Comparison of ENCODE assay signal across 9 cellular contexts in the genomic region with DNA sequence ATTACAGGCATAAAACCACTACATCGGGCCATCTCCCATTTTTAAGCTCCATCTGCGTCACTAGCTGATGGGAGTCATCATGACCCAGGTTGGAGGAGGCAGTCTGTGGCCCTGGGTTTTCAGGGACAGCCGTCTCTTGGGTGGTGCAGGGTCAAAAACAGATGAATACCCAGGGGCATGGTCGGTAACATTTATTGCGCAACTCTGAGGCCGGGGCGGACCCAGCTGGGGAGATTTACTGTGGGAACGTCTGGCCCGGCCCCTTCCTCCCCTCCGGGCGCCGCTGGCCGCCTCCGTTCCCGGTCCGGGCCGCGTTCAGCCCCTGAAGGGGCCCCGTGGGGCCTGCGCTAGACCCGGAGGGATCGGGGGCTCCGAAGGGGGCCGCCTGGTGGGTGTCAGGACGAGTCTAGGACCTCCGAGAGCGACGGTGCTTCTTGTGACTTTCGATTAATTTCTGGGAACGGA. TPM values are rescaled to one million over a fixed set of nuclear protein-coding genes. Genes with fewer than 3 reads are reported as not detected.
DNase-seq lines count a peak whose midpoint lies in the region; ATAC-seq and TF ChIP-seq lines count a peak whose summit lies in the region.
"Had no signal": no experiment of that assay in that cellular context is flagged by ENCODE, and none has a peak within 500 bp of the region (broad histone marks: within the 10 kb centered on the region; RNA-seq: fewer than 3 reads in every experiment).

No MANE protein-coding gene starts in this region.

- H3K9me3 ChIP-seq in right cardiac atrium (ENCODE audit: control insufficient read depth, low read length) (no peaks in the 10 kb centered on the region), thyroid gland (no peaks in the 10 kb centered on the region)
- H3K9me3 ChIP-seq: Caco-2 had no signal

- no peak for TF ChIP-seq POLR2A in thyroid gland (IDR thresholded peaks at IDR 0.05)

- no peaks in the 10 kb centered on the region for H3K36me3 ChIP-seq in thyroid gland

- intact Hi-C loops in activated CD4-positive, alpha-beta T cell treated with anti-CD3 and anti-CD28 coated beads, Interleukin-2, amount 10 ng/mL, durations not matched to agents 24 days and 14 days (cut with micrococcal nuclease): loop anchor here (2.0 to 5.0 kb wide), 2 partner anchors 38 to 62 kb away; a partner anchor contains a TSS
- intact Hi-C loops in right cardiac atrium (cut with DNase I): no loop called here
- intact Hi-C loops in thyroid gland (cut with DNase I): no loop called here

- no peak overlapping the region for H3K27ac Mint-ChIP-seq in activated CD4-positive, alpha-beta T cell treated with anti-CD3 and anti-CD28 coated beads, Interleukin-2, amount 10 ng/mL, durations not matched to agents 24 days and 14 days

- H3K4me1 Mint-ChIP-seq in activated CD4-positive, alpha-beta T cell treated with anti-CD3 and anti-CD28 coated beads, Interleukin-2, amount 10 ng/mL, durations not matched to agents 24 days and 14 days: peaks cover 33% of the 10 kb centered on the region

- H3K9me3 Mint-ChIP-seq in activated CD4-positive, alpha-beta T cell treated with anti-CD3 and anti-CD28 coated beads, Interleukin-2, amount 10 ng/mL, durations not matched to agents 24 days and 14 days: no peaks in the 10 kb centered on the region

- TF ChIP-seq CTCF in thyroid gland (IDR thresholded peaks at IDR 0.05): no peak

- H3K27me3 ChIP-seq in right cardiac atrium (ENCODE audit: control insufficient read depth, insufficient read depth) (no peaks in the 10 kb centered on the region), thyroid gland (no peaks in the 10 kb centered on the region)

- peak overlapping the region; percentile 44 for H3K4me3 Mint-ChIP-seq in activated CD4-positive, alpha-beta T cell treated with anti-CD3 and anti-CD28 coated beads, Interleukin-2, amount 10 ng/mL, durations not matched to agents 24 days and 14 days

- H3K4me3 ChIP-seq in right cardiac atrium (ENCODE audit: low read length) (peak overlapping the region; percentile 41), thyroid gland (replicated peaks in 1 of 3) (peak overlapping the region in 1 of 3 donors; percentile 20)

- peak; percentile 60 to 66 for ATAC-seq in right cardiac atrium

- WGBS in right cardiac atrium: 3% methylated on average over 30 of the region's 30 CpGs
- WGBS in thyroid gland, 2 donors: 7 to 21% methylated on average over 12 to 18 of the region's 30 CpGs

- H3K36me3 Mint-ChIP-seq in activated CD4-positive, alpha-beta T cell treated with anti-CD3 and anti-CD28 coated beads, Interleukin-2, amount 10 ng/mL, durations not matched to agents 24 days and 14 days (ENCODE audit: low read depth): no peaks in the 10 kb centered on the region

- DNase-seq in activated CD4-positive, alpha-beta T cell treated with anti-CD3 and anti-CD28 coated beads, Interleukin-2, amount 10 ng/mL, durations not matched to agents 24 days and 14 days: no peak
- DNase-seq in activated CD4-positive, alpha-beta T cell treated with anti-CD3 and anti-CD28 coated beads, Interleukin-2, amount 50 U/mL, for 48 hours: no peak
- DNase-seq in right cardiac atrium (peak; percentile 80 to 93 (median 91)), thyroid gland (peak; percentile 42 to 52), UCSD-AML1 (lab: John Stamatoyannopoulos, UW; ENCODE audit: unreplicated experiment) (no peak), Kasumi-1 (lab: John Stamatoyannopoulos, UW) (no peak)
- DNase-seq: Caco-2, NCI-H2081 had no signal

- H3K27me3 Mint-ChIP-seq in activated CD4-positive, alpha-beta T cell treated with anti-CD3 and anti-CD28 coated beads, Interleukin-2, amount 10 ng/mL, durations not matched to agents 24 days and 14 days: peaks cover 73% of the 10 kb centered on the region

- H3K4me1 ChIP-seq in right cardiac atrium (ENCODE audit: control insufficient read depth, insufficient read depth, low read length) (no peaks in the 10 kb centered on the region), thyroid gland (peaks cover 6 to 53% of the 10 kb centered on the region in 2 donors)
- H3K4me1 ChIP-seq: Caco-2 had no signal

- H3K27ac ChIP-seq in right cardiac atrium (ENCODE audit: low read length) (peak overlapping the region; percentile 43), thyroid gland (peak overlapping the region; percentile 2 to 91 (median 56))
- H3K27ac ChIP-seq: epithelial cell of prostate had no signal

RNA-seq across cellular contexts. Expression of a gene that starts 1.3 kb away (rescaled TPM):
- not detected in 2 replicates for total RNA-seq in activated CD4-positive, alpha-beta T cell treated with anti-CD3 and anti-CD28 coated beads, Interleukin-2, amount 10 ng/mL, durations not matched to agents 24 days and 14 days
- total RNA-seq in right cardiac atrium (10 to 100 TPM; 14.0 to 25.2 (median 14.5) TPM), thyroid gland (100 to 1,000 TPM in 2 of 4 donors, 10 to 100 TPM in 2; 63.4 to 136 (median 101) TPM)
- 16.1 TPM for polyA plus RNA-seq in right cardiac atrium

RNA-seq across cellular contexts. Expression of a gene that starts 14.5 kb away (rescaled TPM):
- 0.12 and 0.24 TPM in 2 replicates for total RNA-seq in activated CD4-positive, alpha-beta T cell treated with anti-CD3 and anti-CD28 coated beads, Interleukin-2, amount 10 ng/mL, durations not matched to agents 24 days and 14 days
- total RNA-seq in right cardiac atrium (1 to 10 TPM; 1.0 to 1.2 (median 1.0) TPM), thyroid gland (1 to 10 TPM in 3 of 4 donors, under 1 TPM in 1; 0.96 to 6.8 (median 3.8) TPM)
- 1.1 TPM for polyA plus RNA-seq in right cardiac atrium
- total RNA-seq: Caco-2 had no signal

RNA-seq across cellular contexts. Expression of a gene that starts 15.0 kb away (rescaled TPM):
- total RNA-seq in activated CD4-positive, alpha-beta T cell treated with anti-CD3 and anti-CD28 coated beads, Interleukin-2, amount 10 ng/mL, durations not matched to agents 24 days and 14 days: 288 TPM in 2 replicates
- total RNA-seq in right cardiac atrium (100 to 1,000 TPM; 125 to 158 (median 137) TPM), thyroid gland (100 to 1,000 TPM; 142 to 198 (median 178) TPM)
- 80.1 TPM for polyA plus RNA-seq in right cardiac atrium

RNA-seq across cellular contexts. Expression of a gene that starts 36.3 kb away (rescaled TPM):
- total RNA-seq in activated CD4-positive, alpha-beta T cell treated with anti-CD3 and anti-CD28 coated beads, Interleukin-2, amount 10 ng/mL, durations not matched to agents 24 days and 14 days: 7.2 and 7.7 TPM in 2 replicates
- total RNA-seq in right cardiac atrium (10 to 100 TPM in 3 of 4 donors, 1 to 10 TPM in 1; 8.5 to 12.6 (median 11.5) TPM), thyroid gland (10 to 100 TPM; 16.8 to 48.0 (median 31.3) TPM)
- polyA plus RNA-seq in right cardiac atrium: 10.3 TPM

RNA-seq across cellular contexts. Expression of a gene that starts 46.0 kb away (rescaled TPM):
- total RNA-seq in activated CD4-positive, alpha-beta T cell treated with anti-CD3 and anti-CD28 coated beads, Interleukin-2, amount 10 ng/mL, durations not matched to agents 24 days and 14 days: 2.3 and 2.6 TPM in 2 replicates
- total RNA-seq in right cardiac atrium (1 to 10 TPM; 1.0 to 1.9 (median 1.3) TPM), thyroid gland (1 to 10 TPM; 2.3 to 4.3 (median 3.4) TPM)
- 1.9 TPM for polyA plus RNA-seq in right cardiac atrium

Comparison
In these comparisons a context has a peak if more than half of its experiments do, and no peak if none do; other contexts are left out.
1. DNase-seq: peak in right cardiac atrium (3 of 3) and thyroid gland (2 of 2); none in activated CD4-positive, alpha-beta T cell treated with anti-CD3 and anti-CD28 coated beads, Interleukin-2, amount 10 ng/mL, durations not matched to agents 24 days and 14 days (single experiment), activated CD4-positive, alpha-beta T cell treated with anti-CD3 and anti-CD28 coated beads, Interleukin-2, amount 50 U/mL, for 48 hours (0 of 2), UCSD-AML1 (single experiment) and Kasumi-1 (0 of 2).
2. RNA of a gene that starts 1.3 kb away (total RNA-seq): 63.4 to 136 TPM in thyroid gland and 14.0 to 25.2 TPM in right cardiac atrium; not detected in activated CD4-positive, alpha-beta T cell treated with anti-CD3 and anti-CD28 coated beads, Interleukin-2, amount 10 ng/mL, durations not matched to agents 24 days and 14 days; every median in the first group is over 10 times any median in the second.